In genomic region chr7:32150589-32150988, GRCh38 we compare ENCODE assay signal across 2 cellular contexts.
TF ChIP-seq lines count a peak whose summit lies in the region.

No MANE protein-coding gene starts in this region.

TF ChIP-seq in IMR-90, 13 proteins besides CTCF, POLR2A, EP300 and RAD21 (continued from another document):
- TF ChIP-seq CHD1 (IDR thresholded peaks at IDR 0.05; ENCODE audit: low read depth, low read length) (no peak), BHLHE40 (IDR thresholded peaks at IDR 0.05; ENCODE audit: low read depth, low read length) (no peak), RFX5 (IDR thresholded peaks at IDR 0.05; ENCODE audit: low read depth, low read length) (no peak), MAZ (IDR thresholded peaks at IDR 0.05; ENCODE audit: borderline replicate concordance, low read depth, low read length) (no peak), CEBPB (IDR thresholded peaks at IDR 0.05; ENCODE audit: low read depth, low read length) (no peak), SMC3 (IDR thresholded peaks at IDR 0.05; ENCODE audit: low read depth, low read length) (no peak)

TF ChIP-seq in WTC11, 78 proteins besides CTCF, POLR2A, EP300 and RAD21 (continued from another document):
- TF ChIP-seq AR (CRISPR knock-in tag; IDR thresholded peaks at IDR 0.05) = no peak
- TF ChIP-seq RELA (CRISPR knock-in tag; IDR thresholded peaks at IDR 0.05; ENCODE audit: borderline replicate concordance) = no peak
TF ChIP-seq in WTC11: peak in this region for 1.
